ENCODE assay signal across 11 cellular contexts in genomic region chr19:2424686-2425621, GRCh38. TPM values are rescaled to one million over a fixed set of nuclear protein-coding genes. Genes with fewer than 3 reads are reported as not detected.
A peak's percentile ranks its signal among the peaks of the same experiment; 100 is the strongest.
DNase-seq lines count a peak whose midpoint lies in the region; ATAC-seq, FAIRE-seq and TF ChIP-seq lines count a peak whose summit lies in the region.
"Had no signal": no experiment of that assay in that cellular context is flagged by ENCODE, and none has a peak within 500 bp of the region (broad histone marks: within the 10 kb centered on the region; RNA-seq: fewer than 3 reads in every experiment).

No MANE protein-coding gene starts in this region.

- peak; percentile 5 for TF ChIP-seq CTCF in DND-41 (IDR thresholded peaks at IDR 0.05; ENCODE audit: borderline replicate concordance, extremely low read depth, low read length, poor library complexity, severe bottlenecking)

- peaks cover 39% of the 10 kb centered on the region for H4K20me1 ChIP-seq in DND-41 (ENCODE audit: insufficient read depth, low read length)

- H3K4me3 ChIP-seq in DND-41 (ENCODE audit: low read depth in 1 of 2, low read length in 2 of 2) (peak overlapping the region in 1 of 2 experiments; percentile 94; a peak in 1 of 4 replicates), HAP-1 (no peak overlapping the region)

- no peaks in the 10 kb centered on the region for H3K9me3 Mint-ChIP-seq in activated T-helper 2 cell treated with anti-CD3 and anti-CD28 coated beads, Interferon-gamma antibody, Interleukin-2, Interleukin-4, amounts not matched to agents 10 μg/mL and 5 μg/mL and 100 μg/mL, durations not matched to agents 14 hours and 24 hours and 36 hours
- H3K9me3 Mint-ChIP-seq in T-helper 2 cell treated with Interferon-gamma antibody and Interleukin-4, amounts not matched to agents 5 μg/mL and 100 μg/mL, for 36 hours, result no peaks in the 10 kb centered on the region
- H3K9me3 Mint-ChIP-seq: dendritic cell treated with granulocyte-macrophage colony-stimulating factor and Interleukin-4, amounts not matched to agents 40 ng/mL and 50 ng/mL, for 4 days had no signal

- ATAC-seq in DND-41 (ENCODE audit: insufficient read depth, low read depth) (no peak), HG02870 (IDR thresholded peaks at IDR 0.05; ENCODE audit: unreplicated experiment) (no peak)

- H3K4me2 ChIP-seq in DND-41 (ENCODE audit: insufficient read depth, low read length), result peak overlapping the region; percentile 99

- no peak overlapping the region for H2AFZ ChIP-seq in DND-41 (ENCODE audit: low read depth, low read length)

- no peaks in the 10 kb centered on the region for H3K27me3 ChIP-seq in DND-41 (ENCODE audit: insufficient read depth, low read length, poor library complexity)
- H3K27me3 ChIP-seq in HAP-1 (ENCODE audit: low read depth), result no peaks in the 10 kb centered on the region

- DNase-seq in DND-41, result no peak
- no peak for DNase-seq in activated T-helper 2 cell treated with anti-CD3 and anti-CD28 coated beads, Interferon-gamma antibody, Interleukin-2, Interleukin-4, amounts not matched to agents 10 μg/mL and 5 μg/mL and 100 μg/mL, durations not matched to agents 14 hours and 24 hours and 36 hours (ENCODE audit: low spot score)
- peak; percentile 63 to 68 for DNase-seq in frontal cortex (ENCODE audit: low spot score in 2 of 2)
- peak; percentile 87 for DNase-seq in posterior vena cava (ENCODE audit: low spot score)
- DNase-seq in NCI-H2196 (lab: John Stamatoyannopoulos, UW; ENCODE audit: unreplicated experiment), result no peak
- DNase-seq in HAP-1 (ENCODE audit: low spot score in 2 of 2), result no peak
- DNase-seq in T-helper 2 cell treated with Interferon-gamma antibody and Interleukin-4, amounts not matched to agents 5 μg/mL and 100 μg/mL, for 36 hours (ENCODE audit: low spot score), result no peak
- DNase-seq: NCI-H2029 treated with DMSO at 0.1 percent for 48 hours had no signal

- intact Hi-C loops in activated T-helper 2 cell treated with anti-CD3 and anti-CD28 coated beads, Interferon-gamma antibody, Interleukin-2, Interleukin-4, amounts not matched to agents 10 μg/mL and 5 μg/mL and 100 μg/mL, durations not matched to agents 14 hours and 24 hours and 36 hours (cut with micrococcal nuclease), result no loop called here
- intact Hi-C loops in posterior vena cava (cut with DNase I), result no loop called here

- peak overlapping the region; percentile 21 for H3K4me3 Mint-ChIP-seq in activated T-helper 2 cell treated with anti-CD3 and anti-CD28 coated beads, Interferon-gamma antibody, Interleukin-2, Interleukin-4, amounts not matched to agents 10 μg/mL and 5 μg/mL and 100 μg/mL, durations not matched to agents 14 hours and 24 hours and 36 hours (ENCODE audit: low read depth)
- H3K4me3 Mint-ChIP-seq in T-helper 2 cell treated with Interferon-gamma antibody and Interleukin-4, amounts not matched to agents 5 μg/mL and 100 μg/mL, for 36 hours, result no peak overlapping the region
- H3K4me3 Mint-ChIP-seq: dendritic cell treated with granulocyte-macrophage colony-stimulating factor and Interleukin-4, amounts not matched to agents 40 ng/mL and 50 ng/mL, for 4 days had no signal

- H3K4me1 Mint-ChIP-seq in activated T-helper 2 cell treated with anti-CD3 and anti-CD28 coated beads, Interferon-gamma antibody, Interleukin-2, Interleukin-4, amounts not matched to agents 10 μg/mL and 5 μg/mL and 100 μg/mL, durations not matched to agents 14 hours and 24 hours and 36 hours (ENCODE audit: low read depth), result peaks cover 4% of the 10 kb centered on the region
- H3K4me1 Mint-ChIP-seq in T-helper 2 cell treated with Interferon-gamma antibody and Interleukin-4, amounts not matched to agents 5 μg/mL and 100 μg/mL, for 36 hours (ENCODE audit: low read depth), result peaks cover 6% of the 10 kb centered on the region

- FAIRE-seq in frontal cortex (lab: Jason Lieb, UNC), result no peak

- H3K9me3 ChIP-seq in DND-41 (ENCODE audit: insufficient read depth, low read length, severe bottlenecking) (no peaks in the 10 kb centered on the region), HAP-1 (no peaks in the 10 kb centered on the region)

- H3K36me3 ChIP-seq in DND-41 (ENCODE audit: insufficient read depth, low read length), result peaks cover 41% of the 10 kb centered on the region
- peaks cover 31% of the 10 kb centered on the region for H3K36me3 ChIP-seq in HAP-1 (replicated peaks)

- H3K27ac ChIP-seq in DND-41 (ENCODE audit: low read length), result no peak overlapping the region
- H3K27ac ChIP-seq: VCaP had no signal

- no peaks in the 10 kb centered on the region for H3K27me3 Mint-ChIP-seq in activated T-helper 2 cell treated with anti-CD3 and anti-CD28 coated beads, Interferon-gamma antibody, Interleukin-2, Interleukin-4, amounts not matched to agents 10 μg/mL and 5 μg/mL and 100 μg/mL, durations not matched to agents 14 hours and 24 hours and 36 hours (ENCODE audit: low read depth)
- H3K27me3 Mint-ChIP-seq in T-helper 2 cell treated with Interferon-gamma antibody and Interleukin-4, amounts not matched to agents 5 μg/mL and 100 μg/mL, for 36 hours (ENCODE audit: low read depth), result no peaks in the 10 kb centered on the region
- H3K27me3 Mint-ChIP-seq: dendritic cell treated with granulocyte-macrophage colony-stimulating factor and Interleukin-4, amounts not matched to agents 40 ng/mL and 50 ng/mL, for 4 days had no signal

- peaks cover 31% of the 10 kb centered on the region for H3K79me2 ChIP-seq in DND-41 (ENCODE audit: insufficient read depth, low read length)

- peaks cover 24% of the 10 kb centered on the region for H3K4me1 ChIP-seq in DND-41 (ENCODE audit: insufficient read depth, low read length)
- H3K4me1 ChIP-seq in HAP-1, result peaks cover 6% of the 10 kb centered on the region

- H3K27ac Mint-ChIP-seq in activated T-helper 2 cell treated with anti-CD3 and anti-CD28 coated beads, Interferon-gamma antibody, Interleukin-2, Interleukin-4, amounts not matched to agents 10 μg/mL and 5 μg/mL and 100 μg/mL, durations not matched to agents 14 hours and 24 hours and 36 hours, result no peak overlapping the region
- no peak overlapping the region for H3K27ac Mint-ChIP-seq in T-helper 2 cell treated with Interferon-gamma antibody and Interleukin-4, amounts not matched to agents 5 μg/mL and 100 μg/mL, for 36 hours
- H3K27ac Mint-ChIP-seq: dendritic cell treated with granulocyte-macrophage colony-stimulating factor and Interleukin-4, amounts not matched to agents 40 ng/mL and 50 ng/mL, for 4 days had no signal

- in situ Hi-C loops in HAP-1 (cut with MboI; ENCODE audit: low sequenced_read_pairs), result no loop called here

- peaks cover 28% of the 10 kb centered on the region for H3K36me3 Mint-ChIP-seq in activated T-helper 2 cell treated with anti-CD3 and anti-CD28 coated beads, Interferon-gamma antibody, Interleukin-2, Interleukin-4, amounts not matched to agents 10 μg/mL and 5 μg/mL and 100 μg/mL, durations not matched to agents 14 hours and 24 hours and 36 hours (ENCODE audit: low read depth)
- H3K36me3 Mint-ChIP-seq in T-helper 2 cell treated with Interferon-gamma antibody and Interleukin-4, amounts not matched to agents 5 μg/mL and 100 μg/mL, for 36 hours (ENCODE audit: low read depth), result peaks cover 10% of the 10 kb centered on the region

- no peak overlapping the region; the same call in 1 of the 2 replicates for H3K9ac ChIP-seq in DND-41 (ENCODE audit: low read depth, low read length)

RNA-seq across cellular contexts. Expression of gene TIMM13, which starts 2.4 kb away (rescaled TPM):
- 139 and 145 TPM in 2 replicates for total RNA-seq in activated T-helper 2 cell treated with anti-CD3 and anti-CD28 coated beads, Interferon-gamma antibody, Interleukin-2, Interleukin-4, amounts not matched to agents 10 μg/mL and 5 μg/mL and 100 μg/mL, durations not matched to agents 14 hours and 24 hours and 36 hours
- 18.3 TPM for total RNA-seq in frontal cortex
- total RNA-seq in posterior vena cava, result 10 to 100 TPM; 32.8 to 37.2 TPM

RNA-seq across cellular contexts. Expression of gene LMNB2, which starts 31.8 kb away (rescaled TPM):
- total RNA-seq in activated T-helper 2 cell treated with anti-CD3 and anti-CD28 coated beads, Interferon-gamma antibody, Interleukin-2, Interleukin-4, amounts not matched to agents 10 μg/mL and 5 μg/mL and 100 μg/mL, durations not matched to agents 14 hours and 24 hours and 36 hours, result 111 and 115 TPM in 2 replicates
- total RNA-seq in frontal cortex (46.9 TPM), posterior vena cava (10 to 100 TPM; 14.4 to 17.9 TPM)

RNA-seq across cellular contexts. Expression of gene GADD45B, which starts 51.0 kb away (rescaled TPM):
- 90.7 and 95.2 TPM in 2 replicates for total RNA-seq in activated T-helper 2 cell treated with anti-CD3 and anti-CD28 coated beads, Interferon-gamma antibody, Interleukin-2, Interleukin-4, amounts not matched to agents 10 μg/mL and 5 μg/mL and 100 μg/mL, durations not matched to agents 14 hours and 24 hours and 36 hours
- total RNA-seq in frontal cortex, result 1.2 TPM
- 100 to 1,000 TPM; 120 to 160 TPM for total RNA-seq in posterior vena cava

Comparison
In these comparisons a context has a peak if more than half of its experiments do, and no peak if none do; other contexts are left out.
1. DNase-seq: peak in frontal cortex (2 of 2) and posterior vena cava (single experiment); none in DND-41 (single experiment), activated T-helper 2 cell treated with anti-CD3 and anti-CD28 coated beads, Interferon-gamma antibody, Interleukin-2, Interleukin-4, amounts not matched to agents 10 μg/mL and 5 μg/mL and 100 μg/mL, durations not matched to agents 14 hours and 24 hours and 36 hours (single experiment), NCI-H2196 (single experiment), HAP-1 (0 of 2) and T-helper 2 cell treated with Interferon-gamma antibody and Interleukin-4, amounts not matched to agents 5 μg/mL and 100 μg/mL, for 36 hours (single experiment).
2. RNA of gene GADD45B, which starts 51.0 kb away (total RNA-seq): 120 to 160 TPM in posterior vena cava and 90.7 to 95.2 TPM in activated T-helper 2 cell treated with anti-CD3 and anti-CD28 coated beads, Interferon-gamma antibody, Interleukin-2, Interleukin-4, amounts not matched to agents 10 μg/mL and 5 μg/mL and 100 μg/mL, durations not matched to agents 14 hours and 24 hours and 36 hours; 1.2 TPM in frontal cortex (single experiment); every median in the first group is over 10 times any median in the second.